In the genomic region with DNA sequence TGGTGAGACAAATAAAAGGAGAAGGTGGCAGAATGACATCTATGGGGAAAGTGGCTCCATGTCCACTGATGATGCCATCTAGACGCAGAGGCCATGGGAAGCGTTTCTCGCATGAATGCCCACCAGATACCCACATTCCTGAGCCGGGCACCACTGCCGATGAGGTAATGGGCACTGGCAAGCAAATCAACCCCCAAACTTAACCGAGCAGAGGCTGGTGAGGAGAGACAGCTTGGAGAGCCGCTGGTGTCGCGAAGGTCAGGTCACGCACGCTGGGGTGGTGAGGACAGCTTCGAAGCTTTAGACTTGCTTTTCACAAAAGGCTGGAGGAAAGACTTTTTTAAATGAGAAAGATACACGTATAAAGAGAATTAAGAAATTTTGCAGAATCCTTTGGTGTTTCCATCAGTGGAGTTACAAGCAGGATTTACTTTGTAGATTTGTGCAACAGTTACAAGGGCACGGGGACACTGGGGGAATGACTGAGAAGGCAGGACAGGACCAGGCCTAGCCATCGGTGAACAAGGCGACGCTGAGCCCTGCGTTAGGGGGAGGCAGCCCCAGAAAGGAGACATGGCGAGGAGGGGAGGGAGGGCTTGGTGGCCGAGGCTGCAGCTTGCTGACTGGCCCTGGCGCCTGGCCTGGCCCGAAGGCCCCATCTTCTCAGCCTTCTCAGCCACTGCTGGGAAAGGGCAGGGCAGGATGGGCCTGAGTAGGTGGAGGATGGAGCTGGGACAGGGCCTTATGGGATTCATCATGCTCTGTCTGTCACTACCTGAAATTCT, we compare ENCODE assay signal across 25 cellular contexts.
"Had no signal": no experiment of that assay in that cellular context is flagged by ENCODE, and none has a peak within 500 bp of the region (broad histone marks: within the 10 kb centered on the region; RNA-seq: fewer than 3 reads in every experiment).

No MANE protein-coding gene starts in this region.

- H3K4me1 ChIP-seq: colonic mucosa, esophagus squamous epithelium, gastrocnemius medialis, left lung, lower lobe of right lung had no signal

- DNase-seq: colonic mucosa; cortex of kidney; effector CD8-positive, alpha-beta T cell; effector memory CD8-positive, alpha-beta T cell; endodermal cell; erythroblast; esophagus squamous epithelium; foreskin fibroblast; foreskin melanocyte; gastrocnemius medialis; glutamatergic neuron; hypothalamus; immature natural killer cell; islet precursor cell; left cardiac atrium; left ventricle myocardium superior; lower lobe of right lung; mesenchymal stem cell; mucosa of descending colon had no signal

- H3K27ac Mint-ChIP-seq: dendritic cell treated with granulocyte-macrophage colony-stimulating factor and Interleukin-4, amounts not matched to agents 40 ng/mL and 50 ng/mL, for 4 days; effector memory CD8-positive, alpha-beta T cell; endodermal cell; immature natural killer cell; mesothelial cell of epicardium had no signal

- H3K36me3 Mint-ChIP-seq: mesothelial cell of epicardium had no signal

- H3K27ac ChIP-seq: colonic mucosa, epithelial cell of prostate, esophagus squamous epithelium, gastrocnemius medialis, hepatocyte, left lung, lower lobe of right lung had no signal

- H3K27me3 ChIP-seq: colonic mucosa, gastrocnemius medialis, hepatocyte had no signal

- H3K4me3 ChIP-seq: colonic mucosa, esophagus squamous epithelium, gastrocnemius medialis, hepatocyte, left lung, lower lobe of right lung, mucosa of descending colon had no signal

- ATAC-seq: effector memory CD8-positive, alpha-beta T cell; esophagus mucosa; gastrocnemius medialis; left cardiac atrium; left lung; left ventricle myocardium superior; lower lobe of right lung; mucosa of descending colon had no signal

- H3K4me3 Mint-ChIP-seq: dendritic cell treated with granulocyte-macrophage colony-stimulating factor and Interleukin-4, amounts not matched to agents 40 ng/mL and 50 ng/mL, for 4 days; effector memory CD8-positive, alpha-beta T cell; endodermal cell; immature natural killer cell; mesothelial cell of epicardium had no signal

- H3K9me3 ChIP-seq: colonic mucosa, esophagus squamous epithelium, gastrocnemius medialis, left lung, lower lobe of right lung, mucosa of descending colon had no signal

- H3K4me1 Mint-ChIP-seq: endodermal cell, immature natural killer cell had no signal

- H3K9me3 Mint-ChIP-seq: dendritic cell treated with granulocyte-macrophage colony-stimulating factor and Interleukin-4, amounts not matched to agents 40 ng/mL and 50 ng/mL, for 4 days; effector memory CD8-positive, alpha-beta T cell; endodermal cell; immature natural killer cell; mesothelial cell of epicardium had no signal

- H3K36me3 ChIP-seq: colonic mucosa, esophagus squamous epithelium, gastrocnemius medialis, left lung, lower lobe of right lung had no signal
